ENCODE assay signal across 1 cellular context in the genomic region with DNA sequence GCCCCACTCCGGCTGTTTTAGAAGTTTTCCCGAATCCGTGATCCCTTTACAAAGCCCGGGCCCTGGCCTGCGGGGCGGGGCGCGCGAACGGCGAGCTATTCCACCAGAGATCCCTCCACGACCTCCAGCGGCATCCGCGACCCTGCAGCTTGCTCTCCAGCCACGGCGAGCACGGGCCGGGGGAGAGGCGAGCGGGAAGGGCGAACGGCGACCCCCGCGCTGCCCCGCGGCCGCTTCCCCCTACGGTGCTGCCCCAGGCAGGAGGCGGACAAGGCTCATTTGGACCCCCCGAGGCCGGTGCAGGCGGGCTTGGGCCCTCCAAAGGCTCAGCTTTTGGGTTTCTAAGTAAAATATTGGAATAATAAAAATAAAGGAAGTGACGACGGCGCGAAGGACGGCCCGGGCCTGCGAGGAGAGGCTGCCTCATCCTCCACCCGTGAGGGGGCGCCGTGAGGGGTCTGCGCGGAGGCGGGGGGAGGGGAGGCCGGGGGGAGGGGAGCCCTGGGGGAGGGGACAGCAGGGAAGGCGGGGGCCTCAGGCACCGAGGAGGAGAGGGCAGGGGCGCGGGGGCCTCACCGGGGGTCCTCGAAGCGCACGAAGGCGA.
TF ChIP-seq lines count a peak whose summit lies in the region.

No MANE protein-coding gene starts in this region.

TF ChIP-seq in K562, 482 proteins besides CTCF, POLR2A, EP300 and RAD21 (continues in another document):
- TF ChIP-seq, protein P1, sequence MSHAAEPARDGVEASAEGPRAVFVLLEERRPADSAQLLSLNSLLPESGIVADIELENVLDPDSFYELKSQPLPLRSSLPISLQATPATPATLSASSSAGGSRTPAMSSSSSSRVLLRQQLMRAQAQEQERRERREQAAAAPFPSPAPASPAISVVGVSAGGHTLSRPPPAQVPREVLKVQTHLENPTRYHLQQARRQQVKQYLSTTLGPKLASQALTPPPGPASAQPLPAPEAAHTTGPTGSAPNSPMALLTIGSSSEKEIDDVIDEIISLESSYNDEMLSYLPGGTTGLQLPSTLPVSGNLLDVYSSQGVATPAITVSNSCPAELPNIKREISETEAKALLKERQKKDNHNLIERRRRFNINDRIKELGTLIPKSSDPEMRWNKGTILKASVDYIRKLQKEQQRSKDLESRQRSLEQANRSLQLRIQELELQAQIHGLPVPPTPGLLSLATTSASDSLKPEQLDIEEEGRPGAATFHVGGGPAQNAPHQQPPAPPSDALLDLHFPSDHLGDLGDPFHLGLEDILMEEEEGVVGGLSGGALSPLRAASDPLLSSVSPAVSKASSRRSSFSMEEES (CRISPR knock-in tag; IDR thresholded peaks at IDR 0.05), result no peak
- no peak for TF ChIP-seq ZNF23 (CRISPR knock-in tag; IDR thresholded peaks at IDR 0.05)
- no peak for TF ChIP-seq TGIF2 (CRISPR knock-in tag; IDR thresholded peaks at IDR 0.05)
- TF ChIP-seq SIN3A (IDR thresholded peaks at IDR 0.05; ENCODE audit: borderline replicate concordance in 2 of 2, control insufficient read depth in 1 of 2, low read depth in 2 of 2, low read length in 2 of 2), result peak in 1 of 2 experiments; percentile 19; a peak in 1 of 4 replicates
- no peak for TF ChIP-seq YBX1 (IDR thresholded peaks at IDR 0.05)
- TF ChIP-seq BMI1 (IDR thresholded peaks at IDR 0.05; ENCODE audit: low read length), result no peak
- TF ChIP-seq GTF2A2 (tag; IDR thresholded peaks at IDR 0.05), result no peak
- no peak for TF ChIP-seq ZNF143 (CRISPR knock-in tag; IDR thresholded peaks at IDR 0.05)
- no peak for TF ChIP-seq ZNF583 (CRISPR knock-in tag; IDR thresholded peaks at IDR 0.05)
- TF ChIP-seq ZC3H4 (CRISPR knock-in tag; IDR thresholded peaks at IDR 0.05; ENCODE audit: borderline replicate concordance), result no peak
- no peak for TF ChIP-seq ZNF551 (CRISPR knock-in tag; IDR thresholded peaks at IDR 0.05)
- TF ChIP-seq DMBX1 (CRISPR knock-in tag; IDR thresholded peaks at IDR 0.05; ENCODE audit: borderline replicate concordance), result no peak
- TF ChIP-seq SREBF1 (IDR thresholded peaks at IDR 0.05; ENCODE audit: borderline replicate concordance, low read depth, low read length), result no peak
- TF ChIP-seq, protein P2, sequence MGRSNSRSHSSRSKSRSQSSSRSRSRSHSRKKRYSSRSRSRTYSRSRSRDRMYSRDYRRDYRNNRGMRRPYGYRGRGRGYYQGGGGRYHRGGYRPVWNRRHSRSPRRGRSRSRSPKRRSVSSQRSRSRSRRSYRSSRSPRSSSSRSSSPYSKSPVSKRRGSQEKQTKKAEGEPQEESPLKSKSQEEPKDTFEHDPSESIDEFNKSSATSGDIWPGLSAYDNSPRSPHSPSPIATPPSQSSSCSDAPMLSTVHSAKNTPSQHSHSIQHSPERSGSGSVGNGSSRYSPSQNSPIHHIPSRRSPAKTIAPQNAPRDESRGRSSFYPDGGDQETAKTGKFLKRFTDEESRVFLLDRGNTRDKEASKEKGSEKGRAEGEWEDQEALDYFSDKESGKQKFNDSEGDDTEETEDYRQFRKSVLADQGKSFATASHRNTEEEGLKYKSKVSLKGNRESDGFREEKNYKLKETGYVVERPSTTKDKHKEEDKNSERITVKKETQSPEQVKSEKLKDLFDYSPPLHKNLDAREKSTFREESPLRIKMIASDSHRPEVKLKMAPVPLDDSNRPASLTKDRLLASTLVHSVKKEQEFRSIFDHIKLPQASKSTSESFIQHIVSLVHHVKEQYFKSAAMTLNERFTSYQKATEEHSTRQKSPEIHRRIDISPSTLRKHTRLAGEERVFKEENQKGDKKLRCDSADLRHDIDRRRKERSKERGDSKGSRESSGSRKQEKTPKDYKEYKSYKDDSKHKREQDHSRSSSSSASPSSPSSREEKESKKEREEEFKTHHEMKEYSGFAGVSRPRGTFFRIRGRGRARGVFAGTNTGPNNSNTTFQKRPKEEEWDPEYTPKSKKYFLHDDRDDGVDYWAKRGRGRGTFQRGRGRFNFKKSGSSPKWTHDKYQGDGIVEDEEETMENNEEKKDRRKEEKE (IDR thresholded peaks at IDR 0.05; ENCODE audit: borderline replicate concordance in 1 of 2, control insufficient read depth in 1 of 2, low read depth in 2 of 2, low read length in 1 of 2), result no peak
- TF ChIP-seq PHF8 (IDR thresholded peaks at IDR 0.05; ENCODE audit: borderline replicate concordance, low read length), result no peak
- TF ChIP-seq, protein P3, sequence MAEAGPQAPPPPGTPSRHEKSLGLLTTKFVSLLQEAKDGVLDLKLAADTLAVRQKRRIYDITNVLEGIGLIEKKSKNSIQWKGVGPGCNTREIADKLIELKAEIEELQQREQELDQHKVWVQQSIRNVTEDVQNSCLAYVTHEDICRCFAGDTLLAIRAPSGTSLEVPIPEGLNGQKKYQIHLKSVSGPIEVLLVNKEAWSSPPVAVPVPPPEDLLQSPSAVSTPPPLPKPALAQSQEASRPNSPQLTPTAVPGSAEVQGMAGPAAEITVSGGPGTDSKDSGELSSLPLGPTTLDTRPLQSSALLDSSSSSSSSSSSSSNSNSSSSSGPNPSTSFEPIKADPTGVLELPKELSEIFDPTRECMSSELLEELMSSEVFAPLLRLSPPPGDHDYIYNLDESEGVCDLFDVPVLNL (CRISPR knock-in tag; IDR thresholded peaks at IDR 0.05; ENCODE audit: low read depth), result no peak
- TF ChIP-seq ZNF764 (CRISPR knock-in tag; IDR thresholded peaks at IDR 0.05; ENCODE audit: low read depth), result no peak
- no peak for TF ChIP-seq ZNF695 (CRISPR knock-in tag; IDR thresholded peaks at IDR 0.05)
- no peak for TF ChIP-seq ZEB2 (IDR thresholded peaks at IDR 0.05)
- TF ChIP-seq NELFE (IDR thresholded peaks at IDR 0.05; ENCODE audit: insufficient read depth, insufficient read length), result no peak
- TF ChIP-seq KLF10 (CRISPR knock-in tag; IDR thresholded peaks at IDR 0.05), result no peak
- TF ChIP-seq ZNF778 (CRISPR knock-in tag; IDR thresholded peaks at IDR 0.05), result no peak
- peak; percentile 43 for TF ChIP-seq RBM22 (IDR thresholded peaks at IDR 0.05; ENCODE audit: low read depth, low read length, poor library complexity, severe bottlenecking)
- peak; percentile 40 for TF ChIP-seq EGR1 (conservative IDR thresholded peaks at IDR 0.05)
- no peak for TF ChIP-seq GATA2 (CRISPR knock-in tag; IDR thresholded peaks at IDR 0.05)
- TF ChIP-seq, protein P4, sequence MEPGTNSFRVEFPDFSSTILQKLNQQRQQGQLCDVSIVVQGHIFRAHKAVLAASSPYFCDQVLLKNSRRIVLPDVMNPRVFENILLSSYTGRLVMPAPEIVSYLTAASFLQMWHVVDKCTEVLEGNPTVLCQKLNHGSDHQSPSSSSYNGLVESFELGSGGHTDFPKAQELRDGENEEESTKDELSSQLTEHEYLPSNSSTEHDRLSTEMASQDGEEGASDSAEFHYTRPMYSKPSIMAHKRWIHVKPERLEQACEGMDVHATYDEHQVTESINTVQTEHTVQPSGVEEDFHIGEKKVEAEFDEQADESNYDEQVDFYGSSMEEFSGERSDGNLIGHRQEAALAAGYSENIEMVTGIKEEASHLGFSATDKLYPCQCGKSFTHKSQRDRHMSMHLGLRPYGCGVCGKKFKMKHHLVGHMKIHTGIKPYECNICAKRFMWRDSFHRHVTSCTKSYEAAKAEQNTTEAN (CRISPR knock-in tag; IDR thresholded peaks at IDR 0.05), result no peak
- TF ChIP-seq L3MBTL2 (IDR thresholded peaks at IDR 0.05), result no peak
- TF ChIP-seq, protein P5, sequence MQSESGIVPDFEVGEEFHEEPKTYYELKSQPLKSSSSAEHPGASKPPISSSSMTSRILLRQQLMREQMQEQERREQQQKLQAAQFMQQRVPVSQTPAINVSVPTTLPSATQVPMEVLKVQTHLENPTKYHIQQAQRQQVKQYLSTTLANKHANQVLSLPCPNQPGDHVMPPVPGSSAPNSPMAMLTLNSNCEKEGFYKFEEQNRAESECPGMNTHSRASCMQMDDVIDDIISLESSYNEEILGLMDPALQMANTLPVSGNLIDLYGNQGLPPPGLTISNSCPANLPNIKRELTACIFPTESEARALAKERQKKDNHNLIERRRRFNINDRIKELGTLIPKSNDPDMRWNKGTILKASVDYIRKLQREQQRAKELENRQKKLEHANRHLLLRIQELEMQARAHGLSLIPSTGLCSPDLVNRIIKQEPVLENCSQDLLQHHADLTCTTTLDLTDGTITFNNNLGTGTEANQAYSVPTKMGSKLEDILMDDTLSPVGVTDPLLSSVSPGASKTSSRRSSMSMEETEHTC (IDR thresholded peaks at IDR 0.05), result no peak
- TF ChIP-seq STAT5B (CRISPR knock-in tag; IDR thresholded peaks at IDR 0.05), result no peak
- TF ChIP-seq, protein P6, sequence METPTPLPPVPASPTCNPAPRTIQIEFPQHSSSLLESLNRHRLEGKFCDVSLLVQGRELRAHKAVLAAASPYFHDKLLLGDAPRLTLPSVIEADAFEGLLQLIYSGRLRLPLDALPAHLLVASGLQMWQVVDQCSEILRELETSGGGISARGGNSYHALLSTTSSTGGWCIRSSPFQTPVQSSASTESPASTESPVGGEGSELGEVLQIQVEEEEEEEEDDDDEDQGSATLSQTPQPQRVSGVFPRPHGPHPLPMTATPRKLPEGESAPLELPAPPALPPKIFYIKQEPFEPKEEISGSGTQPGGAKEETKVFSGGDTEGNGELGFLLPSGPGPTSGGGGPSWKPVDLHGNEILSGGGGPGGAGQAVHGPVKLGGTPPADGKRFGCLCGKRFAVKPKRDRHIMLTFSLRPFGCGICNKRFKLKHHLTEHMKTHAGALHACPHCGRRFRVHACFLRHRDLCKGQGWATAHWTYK (CRISPR knock-in tag; IDR thresholded peaks at IDR 0.05), result no peak
- TF ChIP-seq ZNF121 (CRISPR knock-in tag; conservative IDR thresholded peaks at IDR 0.05), result no peak
- TF ChIP-seq, protein P7, sequence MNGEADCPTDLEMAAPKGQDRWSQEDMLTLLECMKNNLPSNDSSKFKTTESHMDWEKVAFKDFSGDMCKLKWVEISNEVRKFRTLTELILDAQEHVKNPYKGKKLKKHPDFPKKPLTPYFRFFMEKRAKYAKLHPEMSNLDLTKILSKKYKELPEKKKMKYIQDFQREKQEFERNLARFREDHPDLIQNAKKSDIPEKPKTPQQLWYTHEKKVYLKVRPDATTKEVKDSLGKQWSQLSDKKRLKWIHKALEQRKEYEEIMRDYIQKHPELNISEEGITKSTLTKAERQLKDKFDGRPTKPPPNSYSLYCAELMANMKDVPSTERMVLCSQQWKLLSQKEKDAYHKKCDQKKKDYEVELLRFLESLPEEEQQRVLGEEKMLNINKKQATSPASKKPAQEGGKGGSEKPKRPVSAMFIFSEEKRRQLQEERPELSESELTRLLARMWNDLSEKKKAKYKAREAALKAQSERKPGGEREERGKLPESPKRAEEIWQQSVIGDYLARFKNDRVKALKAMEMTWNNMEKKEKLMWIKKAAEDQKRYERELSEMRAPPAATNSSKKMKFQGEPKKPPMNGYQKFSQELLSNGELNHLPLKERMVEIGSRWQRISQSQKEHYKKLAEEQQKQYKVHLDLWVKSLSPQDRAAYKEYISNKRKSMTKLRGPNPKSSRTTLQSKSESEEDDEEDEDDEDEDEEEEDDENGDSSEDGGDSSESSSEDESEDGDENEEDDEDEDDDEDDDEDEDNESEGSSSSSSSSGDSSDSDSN (IDR thresholded peaks at IDR 0.05; ENCODE audit: borderline replicate concordance in 1 of 2, low read depth in 2 of 2, low read length in 2 of 2), result no peak
- TF ChIP-seq CBFA2T2 (conservative IDR thresholded peaks at IDR 0.05), result no peak
- no peak for TF ChIP-seq ZFPM2 (CRISPR knock-in tag; IDR thresholded peaks at IDR 0.05)
- TF ChIP-seq, protein P8, sequence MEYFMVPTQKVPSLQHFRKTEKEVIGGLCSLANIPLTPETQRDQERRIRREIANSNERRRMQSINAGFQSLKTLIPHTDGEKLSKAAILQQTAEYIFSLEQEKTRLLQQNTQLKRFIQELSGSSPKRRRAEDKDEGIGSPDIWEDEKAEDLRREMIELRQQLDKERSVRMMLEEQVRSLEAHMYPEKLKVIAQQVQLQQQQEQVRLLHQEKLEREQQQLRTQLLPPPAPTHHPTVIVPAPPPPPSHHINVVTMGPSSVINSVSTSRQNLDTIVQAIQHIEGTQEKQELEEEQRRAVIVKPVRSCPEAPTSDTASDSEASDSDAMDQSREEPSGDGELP (CRISPR knock-in tag; IDR thresholded peaks at IDR 0.05; ENCODE audit: borderline replicate concordance), result no peak
- TF ChIP-seq ZNF444 (CRISPR knock-in tag; IDR thresholded peaks at IDR 0.05), result 0 out of 2 replicates have a peak, but pooled peaks have one; percentile 56
- no peak for TF ChIP-seq ETV1 (tag; conservative IDR thresholded peaks at IDR 0.05; ENCODE audit: low read depth)
- peak; percentile 61 for TF ChIP-seq RBFOX2 (IDR thresholded peaks at IDR 0.05; ENCODE audit: low read depth, low read length)
- peak in 1 of 2 experiments; percentile 55; a peak in 1 of 4 replicates for TF ChIP-seq KDM1A (IDR thresholded peaks at IDR 0.05)
- peak; percentile 78 for TF ChIP-seq GABPA (tag; conservative IDR thresholded peaks at IDR 0.05; ENCODE audit: low read depth)
- TF ChIP-seq, protein P9, sequence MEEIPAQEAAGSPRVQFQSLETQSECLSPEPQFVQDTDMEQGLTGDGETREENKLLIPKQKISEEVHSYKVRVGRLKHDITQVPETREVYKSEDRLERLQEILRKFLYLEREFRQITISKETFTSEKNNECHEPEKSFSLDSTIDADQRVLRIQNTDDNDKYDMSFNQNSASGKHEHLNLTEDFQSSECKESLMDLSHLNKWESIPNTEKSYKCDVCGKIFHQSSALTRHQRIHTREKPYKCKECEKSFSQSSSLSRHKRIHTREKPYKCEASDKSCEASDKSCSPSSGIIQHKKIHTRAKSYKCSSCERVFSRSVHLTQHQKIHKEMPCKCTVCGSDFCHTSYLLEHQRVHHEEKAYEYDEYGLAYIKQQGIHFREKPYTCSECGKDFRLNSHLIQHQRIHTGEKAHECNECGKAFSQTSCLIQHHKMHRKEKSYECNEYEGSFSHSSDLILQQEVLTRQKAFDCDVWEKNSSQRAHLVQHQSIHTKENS (CRISPR knock-in tag; IDR thresholded peaks at IDR 0.05), result no peak
- TF ChIP-seq HLTF (IDR thresholded peaks at IDR 0.05), result no peak
- no peak for TF ChIP-seq STAT5A (IDR thresholded peaks at IDR 0.05; ENCODE audit: borderline replicate concordance, low read length)
- TF ChIP-seq, protein P10, sequence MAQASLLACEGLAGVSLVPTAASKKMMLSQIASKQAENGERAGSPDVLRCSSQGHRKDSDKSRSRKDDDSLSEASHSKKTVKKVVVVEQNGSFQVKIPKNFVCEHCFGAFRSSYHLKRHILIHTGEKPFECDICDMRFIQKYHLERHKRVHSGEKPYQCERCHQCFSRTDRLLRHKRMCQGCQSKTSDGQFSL (CRISPR knock-in tag; IDR thresholded peaks at IDR 0.05), result no peak
- TF ChIP-seq, protein P10 (tag; IDR thresholded peaks at IDR 0.05), result peak in 1 of 2 experiments; percentile 52; a peak in 1 of 4 replicates
- no peak for TF ChIP-seq MAFG (tag; conservative IDR thresholded peaks at IDR 0.05)
